In genomic region chrX:150460781-150461180, GRCh38 we compare ENCODE assay signal across 18 cellular contexts.
DNase-seq lines count a peak whose midpoint lies in the region; ATAC-seq lines count a peak whose summit lies in the region.
"Had no signal": no experiment of that assay in that cellular context is flagged by ENCODE, and none has a peak within 500 bp of the region (broad histone marks: within the 10 kb centered on the region; RNA-seq: fewer than 3 reads in every experiment).

No MANE protein-coding gene starts in this region.

- ATAC-seq in stimulated activated effector memory CD8-positive, alpha-beta T cell treated with anti-CD3 and anti-CD28 coated beads, Interleukin-12 subunit alpha, Interleukin-12 subunit beta, amount 100 ng/mL, for 72 hours: no peak
- ATAC-seq in GM19023 (IDR thresholded peaks at IDR 0.05; ENCODE audit: unreplicated experiment): no peak

- no peaks in the 10 kb centered on the region for H3K27me3 ChIP-seq in Karpas-422 (ENCODE audit: low read length)
- H3K27me3 ChIP-seq: BE2C, BLaER1 had no signal

- no peaks in the 10 kb centered on the region for H3K36me3 Mint-ChIP-seq in stimulated activated effector memory CD8-positive, alpha-beta T cell treated with anti-CD3 and anti-CD28 coated beads, Interleukin-12 subunit alpha, Interleukin-12 subunit beta, amount 100 ng/mL, for 72 hours
- H3K36me3 Mint-ChIP-seq: CD14-positive monocyte; CD4-positive, alpha-beta memory T cell; CD4-positive, CD25-positive, alpha-beta regulatory T cell; CD8-positive, alpha-beta memory T cell had no signal

- peak overlapping the region; percentile 88; the same call in 1 of the 2 replicates for H3K27ac ChIP-seq in Karpas-422 (ENCODE audit: low read length)
- H3K27ac ChIP-seq: BLaER1 had no signal

- no peaks in the 10 kb centered on the region for H3K9me3 Mint-ChIP-seq in stimulated activated effector memory CD8-positive, alpha-beta T cell treated with anti-CD3 and anti-CD28 coated beads, Interleukin-12 subunit alpha, Interleukin-12 subunit beta, amount 100 ng/mL, for 72 hours
- H3K9me3 Mint-ChIP-seq: CD4-positive, alpha-beta memory T cell; CD8-positive, alpha-beta memory T cell had no signal

- H3K4me3 Mint-ChIP-seq in stimulated activated effector memory CD8-positive, alpha-beta T cell treated with anti-CD3 and anti-CD28 coated beads, Interleukin-12 subunit alpha, Interleukin-12 subunit beta, amount 100 ng/mL, for 72 hours: no peak overlapping the region
- H3K4me3 Mint-ChIP-seq: CD14-positive monocyte; CD4-positive, alpha-beta memory T cell; CD4-positive, CD25-positive, alpha-beta regulatory T cell; CD8-positive, alpha-beta memory T cell had no signal

- no peaks in the 10 kb centered on the region for H3K9me3 ChIP-seq in Karpas-422 (ENCODE audit: low read length)
- H3K9me3 ChIP-seq: BE2C, BLaER1 had no signal

- H3K79me2 ChIP-seq in Karpas-422 (ENCODE audit: low read length): peaks cover 10% of the 10 kb centered on the region; the same call in 1 of the 2 replicates

- H3K4me2 ChIP-seq in Karpas-422 (ENCODE audit: low read depth, low read length, poor library complexity, severe bottlenecking): no peak overlapping the region
- H3K4me2 ChIP-seq: BLaER1 had no signal

- H3K4me1 Mint-ChIP-seq in stimulated activated effector memory CD8-positive, alpha-beta T cell treated with anti-CD3 and anti-CD28 coated beads, Interleukin-12 subunit alpha, Interleukin-12 subunit beta, amount 100 ng/mL, for 72 hours: peaks cover 6% of the 10 kb centered on the region

- H3K27ac Mint-ChIP-seq in stimulated activated effector memory CD8-positive, alpha-beta T cell treated with anti-CD3 and anti-CD28 coated beads, Interleukin-12 subunit alpha, Interleukin-12 subunit beta, amount 100 ng/mL, for 72 hours: peak overlapping the region; percentile 20
- H3K27ac Mint-ChIP-seq: CD4-positive, CD25-positive, alpha-beta regulatory T cell; CD8-positive, alpha-beta memory T cell had no signal

- DNase-seq in Karpas-422 (no peak), NCI-H82 treated with DMSO at 0.1 percent for 48 hours (lab: John Stamatoyannopoulos, UW; ENCODE audit: unreplicated experiment) (peak; percentile 7), GM19240 (ENCODE audit: insufficient read length, low spot score) (no peak)
- DNase-seq in stimulated activated effector memory CD8-positive, alpha-beta T cell treated with anti-CD3 and anti-CD28 coated beads, Interleukin-12 subunit alpha, Interleukin-12 subunit beta, amount 100 ng/mL, for 72 hours (ENCODE audit: low spot score in 2 of 2): no peak
- DNase-seq in activated naive CD4-positive, alpha-beta T cell treated with Interleukin-2 at 50 U/mL for 16 hours: no peak
- DNase-seq: 8988T; ACHN; BE2C; C1 segment of cervical spinal cord; CD4-positive, alpha-beta memory T cell; CD4-positive, CD25-positive, alpha-beta regulatory T cell; CD8-positive, alpha-beta memory T cell; COR-L47; DMS79 treated with DMSO at 0.1 percent for 48 hours; GF-D8 had no signal

- H3K9ac ChIP-seq in Karpas-422 (ENCODE audit: low read length): no peak overlapping the region
- H3K9ac ChIP-seq: BLaER1 had no signal

- no peaks in the 10 kb centered on the region for H3K9me2 ChIP-seq in Karpas-422 (replicated peaks; ENCODE audit: insufficient read depth, low read length)

- H3K4me1 ChIP-seq in Karpas-422 (ENCODE audit: low read length): peaks cover 43% of the 10 kb centered on the region
- H3K4me1 ChIP-seq: BE2C, BLaER1 had no signal

- H4K20me1 ChIP-seq in Karpas-422 (ENCODE audit: insufficient read depth, low read depth, low read length): no peaks in the 10 kb centered on the region
- H4K20me1 ChIP-seq: BLaER1 had no signal

- peaks cover 16% of the 10 kb centered on the region; the same call in 1 of the 2 replicates for H3K36me3 ChIP-seq in Karpas-422 (ENCODE audit: insufficient read depth, low read length)
- H3K36me3 ChIP-seq: BE2C, BLaER1 had no signal

- H2AFZ ChIP-seq in Karpas-422 (ENCODE audit: low read length): no peak overlapping the region

- no peak overlapping the region for H3K4me3 ChIP-seq in Karpas-422 (ENCODE audit: low read length)
- H3K4me3 ChIP-seq: BLaER1 had no signal
